Comparison of ENCODE assay signal across 14 cellular contexts in genomic region chr19:5748920-5749319, GRCh38. TPM values are rescaled to one million over a fixed set of nuclear protein-coding genes. Genes with fewer than 3 reads are reported as not detected.
"Had no signal": no experiment of that assay in that cellular context is flagged by ENCODE, and none has a peak within 500 bp of the region (broad histone marks: within the 10 kb centered on the region; RNA-seq: fewer than 3 reads in every experiment).

No MANE protein-coding gene starts in this region.

RNA-seq across cellular contexts. Expression of gene CATSPERD, which starts 28.5 kb away (rescaled TPM):
- total RNA-seq: esophagus mucosa; fibroblast of lung; glomerular endothelial cell; heart left ventricle; kidney epithelial cell; left colon; left ventricle myocardium superior; natural killer cell treated with Interleukin-12 subunit alpha and Interleukin-12 subunit beta and Interleukin-15 and Interleukin-18, amount 100 ng/mL, for 72 hours; pancreas; progenitor cell of endocrine pancreas; right cardiac atrium; smooth muscle cell; urinary bladder had no signal
- polyA plus RNA-seq: fibroblast of lung, heart left ventricle, pancreas, right cardiac atrium, smooth muscle cell, urinary bladder had no signal

RNA-seq across cellular contexts. Expression of gene NRTN, which starts 55.9 kb away (rescaled TPM):
- total RNA-seq: frontal cortex; glomerular endothelial cell; natural killer cell treated with Interleukin-12 subunit alpha and Interleukin-12 subunit beta and Interleukin-15 and Interleukin-18, amount 100 ng/mL, for 72 hours had no signal
